ENCODE assay signal across 3 cellular contexts in the genomic region with DNA sequence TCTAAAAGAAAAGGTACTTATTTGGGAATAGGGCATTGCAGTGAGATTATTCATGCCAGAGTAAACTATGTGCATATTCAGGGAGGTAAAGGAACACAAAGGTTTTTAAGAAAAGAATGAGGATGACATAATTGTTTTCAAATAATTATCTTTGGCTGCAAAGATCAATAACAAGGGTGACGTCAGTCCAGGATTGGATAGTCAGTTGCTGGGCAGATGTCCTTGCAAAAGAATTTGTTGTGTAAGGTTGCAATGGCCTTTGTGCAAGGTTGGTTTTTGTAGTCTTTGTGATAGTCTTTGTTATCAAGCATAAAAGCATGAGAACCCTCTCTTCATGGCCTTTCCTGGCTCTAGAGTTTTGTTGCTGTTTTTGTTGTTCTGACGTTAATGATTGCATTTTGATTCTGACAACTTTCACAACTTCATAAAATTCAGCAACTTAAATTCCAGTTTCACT.
A peak's percentile ranks its signal among the peaks of the same experiment; 100 is the strongest.
TF ChIP-seq lines count a peak whose summit lies in the region.

No MANE protein-coding gene starts in this region.

TF ChIP-seq in IMR-90, 13 proteins besides CTCF, POLR2A, EP300 and RAD21:
- TF ChIP-seq SMC3 (IDR thresholded peaks at IDR 0.05; ENCODE audit: low read depth, low read length), result no peak
- peak; percentile 86 for TF ChIP-seq RFX5 (IDR thresholded peaks at IDR 0.05; ENCODE audit: low read depth, low read length)
- TF ChIP-seq FOS (IDR thresholded peaks at IDR 0.05; ENCODE audit: low read depth, low read length), result no peak
- no peak for TF ChIP-seq MAFK (IDR thresholded peaks at IDR 0.05; ENCODE audit: low read depth, low read length)
- TF ChIP-seq CEBPB (IDR thresholded peaks at IDR 0.05; ENCODE audit: low read depth, low read length), result no peak

TF ChIP-seq in K562, 482 proteins besides CTCF, POLR2A, EP300 and RAD21:
- TF ChIP-seq CTBP1 (IDR thresholded peaks at IDR 0.05; ENCODE audit: borderline replicate concordance), result no peak
- TF ChIP-seq, protein P1, sequence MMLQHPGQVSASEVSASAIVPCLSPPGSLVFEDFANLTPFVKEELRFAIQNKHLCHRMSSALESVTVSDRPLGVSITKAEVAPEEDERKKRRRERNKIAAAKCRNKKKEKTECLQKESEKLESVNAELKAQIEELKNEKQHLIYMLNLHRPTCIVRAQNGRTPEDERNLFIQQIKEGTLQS (IDR thresholded peaks at IDR 0.05), result peak; percentile 22; the same call in 1 of the 2 replicates
- TF ChIP-seq, protein P1 (CRISPR knock-in tag; conservative IDR thresholded peaks at IDR 0.05), result no peak
- no peak for TF ChIP-seq JUNB (CRISPR knock-in tag; conservative IDR thresholded peaks at IDR 0.05)
- TF ChIP-seq THRAP3 (IDR thresholded peaks at IDR 0.05; ENCODE audit: borderline replicate concordance), result no peak
- TF ChIP-seq, protein P2, sequence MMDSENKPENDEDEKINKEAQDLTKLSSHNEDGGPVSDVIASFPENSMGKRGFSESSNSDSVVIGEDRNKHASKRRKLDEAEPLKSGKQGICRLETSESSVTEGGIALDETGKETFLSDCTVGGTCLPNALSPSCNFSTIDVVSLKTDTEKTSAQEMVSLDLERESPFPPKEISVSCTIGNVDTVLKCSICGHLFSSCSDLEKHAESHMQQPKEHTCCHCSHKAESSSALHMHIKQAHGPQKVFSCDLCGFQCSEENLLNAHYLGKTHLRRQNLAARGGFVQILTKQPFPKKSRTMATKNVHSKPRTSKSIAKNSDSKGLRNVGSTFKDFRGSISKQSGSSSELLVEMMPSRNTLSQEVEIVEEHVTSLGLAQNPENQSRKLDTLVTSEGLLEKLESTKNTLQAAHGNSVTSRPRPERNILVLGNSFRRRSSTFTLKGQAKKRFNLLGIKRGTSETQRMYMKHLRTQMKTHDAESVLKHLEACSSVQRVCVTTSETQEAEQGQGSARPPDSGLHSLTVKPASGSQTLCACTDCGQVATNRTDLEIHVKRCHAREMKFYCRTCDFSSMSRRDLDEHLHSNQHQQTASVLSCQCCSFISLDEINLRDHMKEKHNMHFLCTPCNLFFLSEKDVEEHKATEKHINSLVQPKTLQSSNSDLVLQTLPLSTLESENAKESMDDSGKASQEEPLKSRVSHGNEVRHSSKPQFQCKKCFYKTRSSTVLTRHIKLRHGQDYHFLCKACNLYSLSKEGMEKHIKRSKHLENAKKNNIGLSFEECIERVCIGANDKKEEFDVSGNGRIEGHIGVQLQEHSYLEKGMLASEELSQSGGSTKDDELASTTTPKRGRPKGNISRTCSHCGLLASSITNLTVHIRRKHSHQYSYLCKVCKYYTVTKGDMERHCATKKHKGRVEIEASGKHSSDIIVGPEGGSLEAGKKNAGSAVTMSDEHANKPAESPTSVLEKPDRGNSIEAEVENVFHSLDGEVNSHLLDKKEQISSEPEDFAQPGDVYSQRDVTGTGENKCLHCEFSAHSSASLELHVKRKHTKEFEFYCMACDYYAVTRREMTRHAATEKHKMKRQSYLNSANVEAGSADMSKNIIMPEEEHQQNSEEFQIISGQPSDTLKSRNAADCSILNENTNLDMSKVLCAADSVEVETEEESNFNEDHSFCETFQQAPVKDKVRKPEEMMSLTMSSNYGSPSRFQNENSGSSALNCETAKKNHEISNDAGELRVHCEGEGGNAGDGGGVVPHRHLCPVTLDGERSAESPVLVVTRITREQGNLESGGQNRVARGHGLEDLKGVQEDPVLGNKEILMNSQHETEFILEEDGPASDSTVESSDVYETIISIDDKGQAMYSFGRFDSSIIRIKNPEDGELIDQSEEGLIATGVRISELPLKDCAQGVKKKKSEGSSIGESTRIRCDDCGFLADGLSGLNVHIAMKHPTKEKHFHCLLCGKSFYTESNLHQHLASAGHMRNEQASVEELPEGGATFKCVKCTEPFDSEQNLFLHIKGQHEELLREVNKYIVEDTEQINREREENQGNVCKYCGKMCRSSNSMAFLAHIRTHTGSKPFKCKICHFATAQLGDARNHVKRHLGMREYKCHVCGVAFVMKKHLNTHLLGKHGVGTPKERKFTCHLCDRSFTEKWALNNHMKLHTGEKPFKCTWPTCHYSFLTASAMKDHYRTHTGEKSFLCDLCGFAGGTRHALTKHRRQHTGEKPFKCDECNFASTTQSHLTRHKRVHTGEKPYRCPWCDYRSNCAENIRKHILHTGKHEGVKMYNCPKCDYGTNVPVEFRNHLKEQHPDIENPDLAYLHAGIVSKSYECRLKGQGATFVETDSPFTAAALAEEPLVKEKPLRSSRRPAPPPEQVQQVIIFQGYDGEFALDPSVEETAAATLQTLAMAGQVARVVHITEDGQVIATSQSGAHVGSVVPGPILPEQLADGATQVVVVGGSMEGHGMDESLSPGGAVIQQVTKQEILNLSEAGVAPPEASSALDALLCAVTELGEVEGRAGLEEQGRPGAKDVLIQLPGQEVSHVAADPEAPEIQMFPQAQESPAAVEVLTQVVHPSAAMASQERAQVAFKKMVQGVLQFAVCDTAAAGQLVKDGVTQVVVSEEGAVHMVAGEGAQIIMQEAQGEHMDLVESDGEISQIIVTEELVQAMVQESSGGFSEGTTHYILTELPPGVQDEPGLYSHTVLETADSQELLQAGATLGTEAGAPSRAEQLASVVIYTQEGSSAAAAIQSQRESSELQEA (IDR thresholded peaks at IDR 0.05; ENCODE audit: low read depth), result no peak
- TF ChIP-seq HIVEP1 (CRISPR knock-in tag; IDR thresholded peaks at IDR 0.05), result no peak
- no peak for TF ChIP-seq CBX8 (IDR thresholded peaks at IDR 0.05; ENCODE audit: borderline replicate concordance, extremely low read depth, low read depth, low read length, poor library complexity, severe bottlenecking)
- no peak for TF ChIP-seq POU5F1 (IDR thresholded peaks at IDR 0.05; ENCODE audit: borderline replicate concordance, low read depth, low read length, partially characterized antibody)
- no peak for TF ChIP-seq CSDE1 (IDR thresholded peaks at IDR 0.05)
- no peak for TF ChIP-seq PHF21A (IDR thresholded peaks at IDR 0.05; ENCODE audit: borderline replicate concordance, low read depth)
- TF ChIP-seq, protein P3, sequence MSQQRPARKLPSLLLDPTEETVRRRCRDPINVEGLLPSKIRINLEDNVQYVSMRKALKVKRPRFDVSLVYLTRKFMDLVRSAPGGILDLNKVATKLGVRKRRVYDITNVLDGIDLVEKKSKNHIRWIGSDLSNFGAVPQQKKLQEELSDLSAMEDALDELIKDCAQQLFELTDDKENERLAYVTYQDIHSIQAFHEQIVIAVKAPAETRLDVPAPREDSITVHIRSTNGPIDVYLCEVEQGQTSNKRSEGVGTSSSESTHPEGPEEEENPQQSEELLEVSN (IDR thresholded peaks at IDR 0.05; ENCODE audit: borderline replicate concordance in 1 of 2, extremely low read depth in 1 of 2, insufficient read depth in 1 of 2, insufficient read length in 1 of 2, low read depth in 1 of 2, low read length in 1 of 2, poor library complexity in 1 of 2, severe bottlenecking in 1 of 2), result no peak
- no peak for TF ChIP-seq ZEB2 (IDR thresholded peaks at IDR 0.05)
- no peak for TF ChIP-seq ZNF121 (CRISPR knock-in tag; conservative IDR thresholded peaks at IDR 0.05)
- TF ChIP-seq RFX5 (IDR thresholded peaks at IDR 0.05; ENCODE audit: low read depth, low read length), result peak; percentile 40; the same call in 1 of the 2 replicates
- TF ChIP-seq ZNF436 (CRISPR knock-in tag; IDR thresholded peaks at IDR 0.05), result no peak
- no peak for TF ChIP-seq PHF8 (IDR thresholded peaks at IDR 0.05; ENCODE audit: borderline replicate concordance, low read length)

TF ChIP-seq in liver, 16 proteins besides CTCF, POLR2A, EP300 and RAD21:
- TF ChIP-seq HNF4G (IDR thresholded peaks at IDR 0.05) (no peak), RXRA (IDR thresholded peaks at IDR 0.05) (peak in 1 of 2 donors; percentile 63), NR2F2 (IDR thresholded peaks at IDR 0.05) (no peak), GABPA (IDR thresholded peaks at IDR 0.05 in 1 of 2, conservative IDR thresholded peaks at IDR 0.05 in 1 of 2) (no peak), EGR1 (IDR thresholded peaks at IDR 0.05; ENCODE audit: low read depth in 2 of 2) (no peak), TAF1 (conservative IDR thresholded peaks at IDR 0.05) (no peak), JUND (IDR thresholded peaks at IDR 0.05) (peak; percentile 88), YY1 (IDR thresholded peaks at IDR 0.05) (peak; percentile 74), FOXA2 (IDR thresholded peaks at IDR 0.05) (peak; percentile 67), FOXA1 (IDR thresholded peaks at IDR 0.05) (peak; percentile 63), HNF4A (conservative IDR thresholded peaks at IDR 0.05) (peak; percentile 53 to 64), SP1 (IDR thresholded peaks at IDR 0.05) (no peak)
- TF ChIP-seq, protein P4, sequence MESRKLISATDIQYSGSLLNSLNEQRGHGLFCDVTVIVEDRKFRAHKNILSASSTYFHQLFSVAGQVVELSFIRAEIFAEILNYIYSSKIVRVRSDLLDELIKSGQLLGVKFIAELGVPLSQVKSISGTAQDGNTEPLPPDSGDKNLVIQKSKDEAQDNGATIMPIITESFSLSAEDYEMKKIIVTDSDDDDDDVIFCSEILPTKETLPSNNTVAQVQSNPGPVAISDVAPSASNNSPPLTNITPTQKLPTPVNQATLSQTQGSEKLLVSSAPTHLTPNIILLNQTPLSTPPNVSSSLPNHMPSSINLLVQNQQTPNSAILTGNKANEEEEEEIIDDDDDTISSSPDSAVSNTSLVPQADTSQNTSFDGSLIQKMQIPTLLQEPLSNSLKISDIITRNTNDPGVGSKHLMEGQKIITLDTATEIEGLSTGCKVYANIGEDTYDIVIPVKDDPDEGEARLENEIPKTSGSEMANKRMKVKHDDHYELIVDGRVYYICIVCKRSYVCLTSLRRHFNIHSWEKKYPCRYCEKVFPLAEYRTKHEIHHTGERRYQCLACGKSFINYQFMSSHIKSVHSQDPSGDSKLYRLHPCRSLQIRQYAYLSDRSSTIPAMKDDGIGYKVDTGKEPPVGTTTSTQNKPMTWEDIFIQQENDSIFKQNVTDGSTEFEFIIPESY (IDR thresholded peaks at IDR 0.05), result no peak
- TF ChIP-seq, protein P1 (IDR thresholded peaks at IDR 0.05), result peak; percentile 63
- TF ChIP-seq, protein P5, sequence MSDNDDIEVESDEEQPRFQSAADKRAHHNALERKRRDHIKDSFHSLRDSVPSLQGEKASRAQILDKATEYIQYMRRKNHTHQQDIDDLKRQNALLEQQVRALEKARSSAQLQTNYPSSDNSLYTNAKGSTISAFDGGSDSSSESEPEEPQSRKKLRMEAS (IDR thresholded peaks at IDR 0.05), result no peak
- TF ChIP-seq, protein P6, sequence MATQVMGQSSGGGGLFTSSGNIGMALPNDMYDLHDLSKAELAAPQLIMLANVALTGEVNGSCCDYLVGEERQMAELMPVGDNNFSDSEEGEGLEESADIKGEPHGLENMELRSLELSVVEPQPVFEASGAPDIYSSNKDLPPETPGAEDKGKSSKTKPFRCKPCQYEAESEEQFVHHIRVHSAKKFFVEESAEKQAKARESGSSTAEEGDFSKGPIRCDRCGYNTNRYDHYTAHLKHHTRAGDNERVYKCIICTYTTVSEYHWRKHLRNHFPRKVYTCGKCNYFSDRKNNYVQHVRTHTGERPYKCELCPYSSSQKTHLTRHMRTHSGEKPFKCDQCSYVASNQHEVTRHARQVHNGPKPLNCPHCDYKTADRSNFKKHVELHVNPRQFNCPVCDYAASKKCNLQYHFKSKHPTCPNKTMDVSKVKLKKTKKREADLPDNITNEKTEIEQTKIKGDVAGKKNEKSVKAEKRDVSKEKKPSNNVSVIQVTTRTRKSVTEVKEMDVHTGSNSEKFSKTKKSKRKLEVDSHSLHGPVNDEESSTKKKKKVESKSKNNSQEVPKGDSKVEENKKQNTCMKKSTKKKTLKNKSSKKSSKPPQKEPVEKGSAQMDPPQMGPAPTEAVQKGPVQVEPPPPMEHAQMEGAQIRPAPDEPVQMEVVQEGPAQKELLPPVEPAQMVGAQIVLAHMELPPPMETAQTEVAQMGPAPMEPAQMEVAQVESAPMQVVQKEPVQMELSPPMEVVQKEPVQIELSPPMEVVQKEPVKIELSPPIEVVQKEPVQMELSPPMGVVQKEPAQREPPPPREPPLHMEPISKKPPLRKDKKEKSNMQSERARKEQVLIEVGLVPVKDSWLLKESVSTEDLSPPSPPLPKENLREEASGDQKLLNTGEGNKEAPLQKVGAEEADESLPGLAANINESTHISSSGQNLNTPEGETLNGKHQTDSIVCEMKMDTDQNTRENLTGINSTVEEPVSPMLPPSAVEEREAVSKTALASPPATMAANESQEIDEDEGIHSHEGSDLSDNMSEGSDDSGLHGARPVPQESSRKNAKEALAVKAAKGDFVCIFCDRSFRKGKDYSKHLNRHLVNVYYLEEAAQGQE (IDR thresholded peaks at IDR 0.05), result no peak
TF ChIP-seq in liver: peak in this region for 7.
